ENCODE assay signal across 1 cellular context in the genomic region with DNA sequence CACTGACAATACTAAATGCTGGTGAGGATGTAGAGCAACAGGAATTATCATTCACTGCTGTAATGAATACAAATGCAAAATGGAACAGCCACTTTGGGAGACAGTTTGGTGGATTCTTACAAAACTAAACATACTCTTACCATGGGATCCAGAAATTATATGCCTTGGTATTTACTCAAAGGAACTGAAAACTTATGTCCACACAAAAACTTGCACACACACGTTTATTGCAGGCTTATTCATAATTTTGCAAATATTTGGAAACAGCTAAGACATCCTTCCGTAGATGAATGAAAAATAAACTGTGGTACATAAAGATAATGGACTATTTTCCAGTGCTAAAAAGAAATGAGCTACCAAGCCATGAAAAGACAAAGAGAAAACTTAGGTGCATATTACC.
TF ChIP-seq lines count a peak whose summit lies in the region.

No MANE protein-coding gene starts in this region.

TF ChIP-seq in HepG2, 621 proteins besides CTCF, POLR2A, EP300 and RAD21:
- TF ChIP-seq ZNF7 (CRISPR knock-in tag; IDR thresholded peaks at IDR 0.05), result peak; percentile 27; the same call in 1 of the 2 replicates
- TF ChIP-seq RFXAP (CRISPR knock-in tag; IDR thresholded peaks at IDR 0.05; ENCODE audit: borderline replicate concordance), result no peak
- no peak for TF ChIP-seq ZNF749 (CRISPR knock-in tag; IDR thresholded peaks at IDR 0.05; ENCODE audit: borderline replicate concordance)
